8 cellular contexts compared by ENCODE assay signal in the genomic region with DNA sequence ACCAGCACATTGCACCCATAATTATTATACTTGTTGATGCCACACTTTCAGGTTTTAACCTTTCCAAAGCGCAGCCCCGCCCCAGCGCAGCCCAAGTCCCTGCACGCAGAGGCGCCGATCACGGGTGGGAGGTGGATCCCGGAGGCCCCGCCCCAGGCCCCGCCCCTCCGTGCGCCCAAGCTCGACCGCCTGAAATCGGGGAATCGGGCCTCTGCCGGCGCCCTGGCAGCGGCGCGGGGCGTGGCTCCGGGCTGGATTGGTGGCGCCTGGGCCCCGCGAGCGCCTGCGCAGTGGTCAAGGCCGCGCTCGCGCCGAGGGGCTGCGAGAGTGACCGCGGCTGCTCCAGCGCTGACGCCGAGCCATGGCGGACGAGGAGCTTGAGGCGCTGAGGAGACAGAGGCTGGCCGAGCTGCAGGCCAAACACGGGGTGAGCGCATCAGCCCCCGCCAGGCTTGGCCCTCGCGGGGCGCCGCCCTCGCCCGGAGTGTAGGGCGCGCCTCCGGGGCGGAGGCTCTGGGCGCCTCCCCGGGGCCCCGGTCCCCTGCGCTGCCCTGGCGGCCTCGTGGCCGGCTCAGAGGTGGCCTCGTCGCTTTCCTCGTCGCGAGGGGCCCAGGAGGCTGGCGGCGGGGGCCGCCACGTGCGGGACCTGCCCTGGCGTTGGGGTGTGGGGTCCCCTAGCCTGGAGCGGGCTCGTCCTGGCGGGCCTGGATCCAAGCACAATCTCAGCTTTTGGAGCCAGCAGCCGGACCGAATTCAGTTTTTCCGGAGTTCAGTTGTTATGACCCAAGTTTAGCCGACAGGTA. TPM values are rescaled to one million over a fixed set of nuclear protein-coding genes. Genes with fewer than 3 reads are reported as not detected.
DNase-seq lines count a peak whose midpoint lies in the region; ATAC-seq and TF ChIP-seq lines count a peak whose summit lies in the region.

Gene PDCD5, plus strand, starts transcription at position 290 of the 803 bp plus-strand sequence. Its CDS starts 72 bp downstream, at position 362.

- H3K4me3 ChIP-seq in fibroblast of the aortic adventitia (ENCODE audit: low read depth, low read length) = peak within 1 kb of the TSS; percentile 88

- H3K4me1 Mint-ChIP-seq in H9 (peaks cover 8 to 9% of the 10 kb centered on the region in 2 experiments; a peak in 3 of 4 replicates), nephron (peaks cover 15% of the 10 kb centered on the region)

- H2AFZ ChIP-seq in H9 (ENCODE audit: low read length) = no peak within 1 kb of the TSS

- no peak within 1 kb of the TSS for H2BK12ac ChIP-seq in H9 (ENCODE audit: insufficient read length, low read depth, low read length)

- peak; percentile 91 for TF ChIP-seq POLR2A in Raji (IDR thresholded peaks at IDR 0.05; ENCODE audit: insufficient read depth, low read depth, low read length)

- peak; percentile 92 for ATAC-seq in stimulated activated naive CD8-positive, alpha-beta T cell treated with anti-CD3 and anti-CD28 coated beads, Interleukin-15, Interleukin-2, amounts not matched to agents 100 U/mL and 50 U/mL, for 24 hours

- peak; percentile 92 for DNase-seq in H9
- DNase-seq in M059J (ENCODE audit: low read depth) = peak; percentile 93
- peak; percentile 99 for DNase-seq in activated effector memory CD4-positive, alpha-beta T cell treated with anti-CD3 and anti-CD28 coated beads, Interleukin-2, amount 50 U/mL, for 16 hours
- peak; percentile 89 for DNase-seq in fibroblast of the aortic adventitia (ENCODE audit: low read depth)
- peak; percentile 98 for DNase-seq in stimulated activated naive CD8-positive, alpha-beta T cell treated with anti-CD3 and anti-CD28 coated beads, Interleukin-15, Interleukin-2, amounts not matched to agents 100 U/mL and 50 U/mL, for 24 hours

- TF ChIP-seq CTCF in H9 (conservative IDR thresholded peaks at IDR 0.05) (no peak), fibroblast of the aortic adventitia (IDR thresholded peaks at IDR 0.05; ENCODE audit: insufficient read depth, low read length) (no peak), nephron (IDR thresholded peaks at IDR 0.05; ENCODE audit: unreplicated experiment in 3 of 3) (no peak)

- H3K56ac ChIP-seq in H9 (ENCODE audit: insufficient read length, low read depth, low read length) = no peak within 1 kb of the TSS

- H3K9ac ChIP-seq in ES-I3 (ENCODE audit: low read depth, low read length) = peak within 1 kb of the TSS; percentile 71
- peak within 1 kb of the TSS; percentile 68 for H3K9ac ChIP-seq in H9 (ENCODE audit: extremely low read depth, insufficient read length, low read length)

- no CpG with 5 or more reads among the region's 81 CpGs for WGBS in H9 (ENCODE audit: extremely low coverage, insufficient read length, low lambda C conversion rate)

- H2BK120ac ChIP-seq in H9 (ENCODE audit: low read depth, low read length, poor library complexity, severe bottlenecking) = no peak within 1 kb of the TSS

- no peak within 1 kb of the TSS for H3K27ac ChIP-seq in H9 (ENCODE audit: insufficient read length, low read depth, low read length)

- H3K9me3 ChIP-seq in ES-I3 (ENCODE audit: control insufficient read depth, insufficient read depth, low read length) = no peaks in the 10 kb centered on the region
- H3K9me3 ChIP-seq in H9 (ENCODE audit: control insufficient read depth, low read depth, low read length) = no peaks in the 10 kb centered on the region

- peak within 1 kb of the TSS; percentile 85 for H3K4me2 ChIP-seq in H9 (ENCODE audit: insufficient read depth, insufficient read length, low read length)

- no peak within 1 kb of the TSS for H2BK15ac ChIP-seq in H9 (ENCODE audit: low read depth, low read length)

- H3K14ac ChIP-seq in H9 (ENCODE audit: insufficient read depth, low read length) = 0 out of 2 replicates have a peak within 1 kb of the TSS, but pooled peaks have one; percentile 82

- H3T11ph ChIP-seq in H9 (ENCODE audit: low read length) = no peak within 1 kb of the TSS

- H3K4me3 Mint-ChIP-seq in H9 (peak within 1 kb of the TSS; percentile 92 to 94), nephron (peak within 1 kb of the TSS; percentile 97 to 99 (median 98))

- H4K91ac ChIP-seq in H9 (ENCODE audit: insufficient read length, low read depth, low read length) = no peak within 1 kb of the TSS

- peaks cover 5% of the 10 kb centered on the region for H3K79me1 ChIP-seq in H9 (ENCODE audit: insufficient read depth, low read depth, low read length, poor library complexity, severe bottlenecking)

- no peaks in the 10 kb centered on the region for H3K9me3 Mint-ChIP-seq in H9
- H3K9me3 Mint-ChIP-seq in nephron = no peaks in the 10 kb centered on the region

- H3K27ac Mint-ChIP-seq in H9 = peak within 1 kb of the TSS in 1 of 3 experiments; percentile 68; a peak in 2 of 7 replicates
- peak within 1 kb of the TSS; percentile 68 to 84 (median 79) for H3K27ac Mint-ChIP-seq in nephron

- H3K79me2 ChIP-seq in H9 (ENCODE audit: insufficient read depth, low read length) = peaks cover 2% of the 10 kb centered on the region; the same call in 1 of the 2 replicates

- H3K36me3 Mint-ChIP-seq in H9 (ENCODE audit: insufficient read depth in 1 of 3, low read depth in 3 of 3) (peaks cover 14 to 38% (median 33%) of the 10 kb centered on the region in 3 experiments), nephron (ENCODE audit: low read depth) (peaks cover 26% of the 10 kb centered on the region)

- no peaks in the 10 kb centered on the region for H4K20me1 ChIP-seq in H9 (ENCODE audit: control insufficient read depth, insufficient read depth, insufficient read length)

- H3K4me1 ChIP-seq in ES-I3 (ENCODE audit: insufficient read depth, low read length) = no peaks in the 10 kb centered on the region
- H3K4me1 ChIP-seq in H9 (ENCODE audit: insufficient read depth, low read length) = no peaks in the 10 kb centered on the region

- no peak within 1 kb of the TSS for H3K4ac ChIP-seq in H9 (ENCODE audit: low read depth, low read length)

- H3K18ac ChIP-seq in H9 (ENCODE audit: insufficient read length, low read depth, low read length) = no peak within 1 kb of the TSS

- no peak within 1 kb of the TSS for H4K8ac ChIP-seq in H9 (replicated peaks; ENCODE audit: insufficient read length, low read depth, low read length)

- H3K36me3 ChIP-seq in ES-I3 (ENCODE audit: insufficient read depth, low read length) = peaks cover 10% of the 10 kb centered on the region

- no peak within 1 kb of the TSS for H2BK20ac ChIP-seq in H9 (ENCODE audit: low read depth, low read length, poor library complexity, severe bottlenecking)

- H4K5ac ChIP-seq in H9 (ENCODE audit: insufficient read length, low read depth, low read length) = no peak within 1 kb of the TSS

- no peak within 1 kb of the TSS for H3K23ac ChIP-seq in H9 (ENCODE audit: insufficient read length, low read depth, low read length)

- H3K27me3 ChIP-seq in H9 (ENCODE audit: insufficient read depth, low read length) = no peaks in the 10 kb centered on the region

- no peak within 1 kb of the TSS for H2AK5ac ChIP-seq in H9 (ENCODE audit: insufficient read length, low read length)

- no peak within 1 kb of the TSS for H2BK5ac ChIP-seq in H9 (ENCODE audit: insufficient read length, low read length)

- H3K23me2 ChIP-seq in H9 (ENCODE audit: insufficient read length, low read depth, low read length, poor library complexity, severe bottlenecking) = peaks cover 4% of the 10 kb centered on the region

- H3K27me3 Mint-ChIP-seq in H9 (ENCODE audit: low read depth) (peaks cover 31% of the 10 kb centered on the region), nephron (ENCODE audit: low read depth) (no peaks in the 10 kb centered on the region)

RNA-seq across cellular contexts. Expression of gene PDCD5, which starts in this region (rescaled TPM):
- total RNA-seq in H9 (2021) (111 and 118 TPM in 2 replicates), fibroblast of the aortic adventitia (ENCODE audit: low replicate concordance) (71.2 and 161 TPM in 2 replicates)
- 213 and 234 TPM in 2 replicates for total RNA-seq in M059J (2014; rRNA removed; shearing (Covaris generic))
